ENCODE assay signal across 21 cellular contexts in the genomic region with DNA sequence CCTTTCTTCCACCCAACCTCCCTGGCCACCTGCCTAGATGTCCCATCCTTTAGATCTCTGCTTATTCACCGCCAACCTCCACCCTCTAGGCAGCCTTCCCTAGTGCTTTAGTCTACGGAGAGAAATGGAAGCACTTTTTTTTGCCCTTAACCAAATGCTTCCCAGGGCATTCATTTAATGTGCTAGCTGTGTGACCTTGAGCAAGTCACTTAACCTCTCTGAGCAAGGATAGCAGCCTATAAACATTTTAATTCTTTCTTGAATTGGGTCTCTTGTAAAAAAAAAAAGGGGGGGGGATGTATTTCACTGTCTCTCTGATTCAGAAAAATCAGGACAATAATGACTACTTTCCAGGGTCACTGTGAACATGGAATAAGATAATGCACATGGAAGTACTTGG. TPM values are rescaled to one million over a fixed set of nuclear protein-coding genes. Genes with fewer than 3 reads are reported as not detected.
DNase-seq lines count a peak whose midpoint lies in the region; ATAC-seq and TF ChIP-seq lines count a peak whose summit lies in the region.
"Had no signal": no experiment of that assay in that cellular context is flagged by ENCODE, and none has a peak within 500 bp of the region (broad histone marks: within the 10 kb centered on the region; RNA-seq: fewer than 3 reads in every experiment).

No MANE protein-coding gene starts in this region.

- H2BK120ac ChIP-seq in IMR-90 (ENCODE audit: low read depth, low read length) = no peak overlapping the region

- H3K4me3 ChIP-seq in HEK293 (ENCODE audit: low read depth, low read length) (no peak overlapping the region), IMR-90 (ENCODE audit: insufficient read depth, low read depth, low read length) (no peak overlapping the region)
- H3K4me3 ChIP-seq: BLaER1 had no signal

- H3K79me1 ChIP-seq in IMR-90 (ENCODE audit: low read depth in 1 of 2, low read length in 2 of 2) = no peaks in the 10 kb centered on the region

- no peak overlapping the region for H2AFZ ChIP-seq in IMR-90 (replicated peaks; ENCODE audit: low read length, poor library complexity)

- no peak overlapping the region for H3K23ac ChIP-seq in IMR-90 (ENCODE audit: low read depth, low read length)

- peaks cover 3% of the 10 kb centered on the region; the same call in 1 of the 2 replicates for H3K9me1 ChIP-seq in IMR-90 (ENCODE audit: insufficient read depth, low read length)

- peaks cover 77% of the 10 kb centered on the region for H3K27me3 ChIP-seq in IMR-90 (ENCODE audit: control insufficient read depth, insufficient read depth, low read length)

- ATAC-seq in IMR-90 (ENCODE audit: low read depth) = no peak

- no peak overlapping the region for H3K4ac ChIP-seq in IMR-90 (ENCODE audit: low read depth, low read length)

- H3K27ac Mint-ChIP-seq in neural crest cell (ENCODE audit: unreplicated experiment) (no peak overlapping the region), glutamatergic neuron (ENCODE audit: unreplicated experiment) (no peak overlapping the region)
- H3K27ac Mint-ChIP-seq: CD14-positive monocyte; CD4-positive, alpha-beta memory T cell; CD4-positive, CD25-positive, alpha-beta regulatory T cell; CD8-positive, alpha-beta memory T cell had no signal

- DNase-seq in IMR-90 (no peak), neural crest cell (ENCODE audit: low read depth, low spot score) (no peak), glutamatergic neuron (no peak)
- no peak for DNase-seq in activated CD8-positive, alpha-beta memory T cell treated with anti-CD3 and anti-CD28 coated beads for 24 hours
- DNase-seq: 8988T; ACHN; BE2C; C1 segment of cervical spinal cord; CD4-positive, alpha-beta memory T cell; CD4-positive, CD25-positive, alpha-beta regulatory T cell; CD8-positive, alpha-beta memory T cell; COR-L47; DMS 273 treated with DMSO at 0.1 percent for 48 hours; DMS153; DMS53; DMS79; DND-41; GF-D8 had no signal

- H3K36me3 ChIP-seq in HEK293 (ENCODE audit: control insufficient read depth in 2 of 2, insufficient read depth in 1 of 2, low read length in 2 of 2) (no peaks in the 10 kb centered on the region), IMR-90 (ENCODE audit: control insufficient read depth, insufficient read depth, low read length) (no peaks in the 10 kb centered on the region)
- H3K36me3 ChIP-seq: BE2C, BLaER1 had no signal

- peaks cover 22% of the 10 kb centered on the region for H3K27me3 Mint-ChIP-seq in neural crest cell (ENCODE audit: low read depth)
- H3K27me3 Mint-ChIP-seq in glutamatergic neuron (ENCODE audit: unreplicated experiment) = peaks cover 7% of the 10 kb centered on the region

- H2AK9ac ChIP-seq in IMR-90 (replicated peaks; ENCODE audit: low read depth, low read length, poor library complexity) = peak overlapping the region; percentile 42

- no peak overlapping the region for H2AK5ac ChIP-seq in IMR-90 (ENCODE audit: low read depth, low read length)

- TF ChIP-seq CTCF in HEK293 (tag by site-specific recombination; IDR thresholded peaks at IDR 0.05) = no peak
- TF ChIP-seq CTCF in IMR-90 (conservative IDR thresholded peaks at IDR 0.05; ENCODE audit: low read depth, low read length) = no peak
- TF ChIP-seq CTCF in neural crest cell (conservative IDR thresholded peaks at IDR 0.05) = no peak
- no peak for TF ChIP-seq CTCF in glutamatergic neuron (IDR thresholded peaks at IDR 0.05; ENCODE audit: partially characterized antibody, unreplicated experiment)

- no peak for TF ChIP-seq RAD21 in IMR-90 (IDR thresholded peaks at IDR 0.05; ENCODE audit: low read length)

- H3K9me3 ChIP-seq in HEK293 (ENCODE audit: control insufficient read depth, insufficient read depth, low read depth, low read length) (no peaks in the 10 kb centered on the region), IMR-90 (ENCODE audit: control insufficient read depth, insufficient read depth, low read length) (peaks cover 3% of the 10 kb centered on the region)
- H3K9me3 ChIP-seq: BE2C, BLaER1 had no signal

- no peak overlapping the region for H2BK5ac ChIP-seq in IMR-90 (ENCODE audit: low read depth, low read length, poor library complexity, severe bottlenecking)

- H3K4me3 Mint-ChIP-seq in neural crest cell (peak overlapping the region; percentile 29), glutamatergic neuron (ENCODE audit: unreplicated experiment) (no peak overlapping the region)
- H3K4me3 Mint-ChIP-seq: CD4-positive, alpha-beta memory T cell; CD4-positive, CD25-positive, alpha-beta regulatory T cell; CD8-positive, alpha-beta memory T cell had no signal

- H3K4me1 Mint-ChIP-seq in neural crest cell (no peaks in the 10 kb centered on the region), glutamatergic neuron (ENCODE audit: low read depth, unreplicated experiment) (peaks cover 15% of the 10 kb centered on the region)

- no peak overlapping the region for H3K14ac ChIP-seq in IMR-90 (replicated peaks; ENCODE audit: low read depth, low read length)

- in situ Hi-C loops in IMR-90 (cut with MboI; ENCODE audit: low sequenced_read_pairs) = no loop called here

- intact Hi-C loops in IMR-90 (cut with micrococcal nuclease) = no loop called here

- H3K9me3 Mint-ChIP-seq in neural crest cell = no peaks in the 10 kb centered on the region
- H3K9me3 Mint-ChIP-seq in glutamatergic neuron (ENCODE audit: unreplicated experiment) = peaks cover 2% of the 10 kb centered on the region
- H3K9me3 Mint-ChIP-seq: CD4-positive, alpha-beta memory T cell; CD4-positive, CD25-positive, alpha-beta regulatory T cell had no signal

- H2BK15ac ChIP-seq in IMR-90 (ENCODE audit: low read depth, low read length) = no peak overlapping the region

- no peak overlapping the region for H3K4me2 ChIP-seq in IMR-90 (ENCODE audit: low read depth, low read length)
- H3K4me2 ChIP-seq: BLaER1 had no signal

- no peak for TF ChIP-seq POLR2A in IMR-90 (IDR thresholded peaks at IDR 0.05; ENCODE audit: low read depth, low read length)

- H4K8ac ChIP-seq in IMR-90 (ENCODE audit: low read depth in 2 of 2, low read length in 2 of 2) = no peak overlapping the region

- no peak overlapping the region for H3K9ac ChIP-seq in IMR-90 (ENCODE audit: low read depth, low read length)
- H3K9ac ChIP-seq: BLaER1 had no signal

- POLR2A ChIA-PET in HEK293 (lab: Yijun Ruan, JAX) = interaction anchor here (0.6 kb wide), 1 partner anchor 110 kb away, joined by 9 read pairs; no protein-coding TSS in a partner anchor
- POLR2A ChIA-PET in IMR-90 (lab: Charles Lee; ENCODE audit: unreplicated experiment) = no interaction called here

- H3K4me1 ChIP-seq in HEK293 (ENCODE audit: control insufficient read depth, insufficient read depth, low read length) = peaks cover 3% of the 10 kb centered on the region
- H3K4me1 ChIP-seq in IMR-90 (ENCODE audit: control insufficient read depth, insufficient read depth, low read length) = no peaks in the 10 kb centered on the region

- CTCF ChIA-PET in HEK293 (lab: Yijun Ruan, JAX) (no interaction called here), IMR-90 (lab: Yijun Ruan, JAX) (no interaction called here)

- no CpG with 5 or more reads among the region's 2 CpGs for WGBS in IMR-90 (ENCODE audit: extremely low coverage in 2 of 2, insufficient read length in 1 of 2), 2 experiments

- no TSS peak for BruUV-seq in IMR-90 (replicated peaks; lab: Mats Ljungman, UMichigan)

- no peak overlapping the region for H2BK20ac ChIP-seq in IMR-90 (ENCODE audit: low read depth, low read length)

- H4K91ac ChIP-seq in IMR-90 (ENCODE audit: insufficient read depth, low read depth, low read length) = no peak overlapping the region

- H3K36me3 Mint-ChIP-seq in neural crest cell (ENCODE audit: low read depth) (no peaks in the 10 kb centered on the region), glutamatergic neuron (ENCODE audit: unreplicated experiment) (no peaks in the 10 kb centered on the region)
- H3K36me3 Mint-ChIP-seq: CD4-positive, alpha-beta memory T cell; CD8-positive, alpha-beta memory T cell had no signal

- H3K18ac ChIP-seq in IMR-90 (ENCODE audit: low read depth, low read length) = no peak overlapping the region

- H4K5ac ChIP-seq in IMR-90 (ENCODE audit: low read depth, low read length) = no peak overlapping the region

- H3K56ac ChIP-seq in IMR-90 (ENCODE audit: extremely low read depth, insufficient read depth, low read length) = no peak overlapping the region

- no peak overlapping the region for H3K27ac ChIP-seq in HEK293 (ENCODE audit: extremely low read depth, low read depth, low read length)
- no peak overlapping the region for H3K27ac ChIP-seq in IMR-90 (ENCODE audit: insufficient read depth, low read length)
- H3K27ac ChIP-seq: BLaER1 had no signal

- no peaks in the 10 kb centered on the region; the same call in none of the 2 replicates for H4K20me1 ChIP-seq in IMR-90 (ENCODE audit: insufficient read depth, low read length)

- dilution Hi-C loops in IMR-90 (cut with HindIII; ENCODE audit: low sequenced_read_pairs, unreplicated experiment) = no loop called here

TF ChIP-seq in HEK293, 187 proteins besides CTCF, POLR2A, EP300 and RAD21 (continues in another document):
- TF ChIP-seq ZNF404 (tag by site-specific recombination; IDR thresholded peaks at IDR 0.05) (no peak), ZNF114 (tag by site-specific recombination; IDR thresholded peaks at IDR 0.05) (no peak), SALL2 (tag by site-specific recombination; IDR thresholded peaks at IDR 0.05; ENCODE audit: borderline replicate concordance) (no peak), ZNF768 (tag by site-specific recombination; IDR thresholded peaks at IDR 0.05) (0 out of 2 replicates have a peak, but pooled peaks have one; percentile 57), ZNF580 (tag by site-specific recombination; IDR thresholded peaks at IDR 0.05) (0 out of 2 replicates have a peak, but pooled peaks have one; percentile 9)

TF ChIP-seq in IMR-90, 13 proteins besides CTCF, POLR2A, EP300 and RAD21 (continues in another document):
- TF ChIP-seq CHD1 (IDR thresholded peaks at IDR 0.05; ENCODE audit: low read depth, low read length) (no peak), CEBPB (IDR thresholded peaks at IDR 0.05; ENCODE audit: low read depth, low read length) (no peak), MXI1 (IDR thresholded peaks at IDR 0.05; ENCODE audit: borderline replicate concordance, low read depth, low read length) (no peak)
- TF ChIP-seq, protein P1, sequence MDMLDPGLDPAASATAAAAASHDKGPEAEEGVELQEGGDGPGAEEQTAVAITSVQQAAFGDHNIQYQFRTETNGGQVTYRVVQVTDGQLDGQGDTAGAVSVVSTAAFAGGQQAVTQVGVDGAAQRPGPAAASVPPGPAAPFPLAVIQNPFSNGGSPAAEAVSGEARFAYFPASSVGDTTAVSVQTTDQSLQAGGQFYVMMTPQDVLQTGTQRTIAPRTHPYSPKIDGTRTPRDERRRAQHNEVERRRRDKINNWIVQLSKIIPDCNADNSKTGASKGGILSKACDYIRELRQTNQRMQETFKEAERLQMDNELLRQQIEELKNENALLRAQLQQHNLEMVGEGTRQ (IDR thresholded peaks at IDR 0.05; ENCODE audit: low read depth, low read length) = no peak

RNA-seq across cellular contexts. Expression of gene INSYN1, which starts 3.2 kb away (rescaled TPM):
- total RNA-seq in IMR-90 (2012; rRNA removed) (under 0.01 and 0.18 TPM in 2 replicates), neural crest cell (9.5 and 9.6 TPM in 2 replicates), glutamatergic neuron (ENCODE audit: unreplicated experiment) (86.6 TPM)
- polyA plus RNA-seq in IMR-90 (2012; rRNA removed) = 0.34 and 0.49 TPM in 2 replicates
- 0.34 and 0.42 TPM in 2 replicates for polyA plus RNA-seq in IMR-90 (2012; cell fraction: cytosol; rRNA removed)
- 0.50 and 0.52 TPM in 2 replicates for polyA plus RNA-seq in IMR-90 (2012; cell fraction: nucleus; rRNA removed; ENCODE audit: low replicate concordance)
- total RNA-seq: CD4-positive, alpha-beta memory T cell; CD4-positive, CD25-positive, alpha-beta regulatory T cell; CD8-positive, alpha-beta memory T cell had no signal
- polyA plus RNA-seq: CD14-positive monocyte; CD4-positive, alpha-beta memory T cell; CD4-positive, CD25-positive, alpha-beta regulatory T cell; CD8-positive, alpha-beta memory T cell had no signal
